ENCODE assay signal across 1 cellular context in genomic region chr6:163133017-163133416, GRCh38.
TF ChIP-seq lines count a peak whose summit lies in the region.

No MANE protein-coding gene starts in this region.

TF ChIP-seq in HCT116, 20 proteins besides CTCF, POLR2A, EP300 and RAD21 (continued from another document):
- TF ChIP-seq ATF3 (IDR thresholded peaks at IDR 0.05) (no peak), EGR1 (IDR thresholded peaks at IDR 0.05; ENCODE audit: low read depth) (no peak), JUND (IDR thresholded peaks at IDR 0.05) (no peak), YY1 (IDR thresholded peaks at IDR 0.05; ENCODE audit: extremely low read depth, insufficient replicate concordance, low read depth, low read length) (no peak)
- TF ChIP-seq, protein P1, sequence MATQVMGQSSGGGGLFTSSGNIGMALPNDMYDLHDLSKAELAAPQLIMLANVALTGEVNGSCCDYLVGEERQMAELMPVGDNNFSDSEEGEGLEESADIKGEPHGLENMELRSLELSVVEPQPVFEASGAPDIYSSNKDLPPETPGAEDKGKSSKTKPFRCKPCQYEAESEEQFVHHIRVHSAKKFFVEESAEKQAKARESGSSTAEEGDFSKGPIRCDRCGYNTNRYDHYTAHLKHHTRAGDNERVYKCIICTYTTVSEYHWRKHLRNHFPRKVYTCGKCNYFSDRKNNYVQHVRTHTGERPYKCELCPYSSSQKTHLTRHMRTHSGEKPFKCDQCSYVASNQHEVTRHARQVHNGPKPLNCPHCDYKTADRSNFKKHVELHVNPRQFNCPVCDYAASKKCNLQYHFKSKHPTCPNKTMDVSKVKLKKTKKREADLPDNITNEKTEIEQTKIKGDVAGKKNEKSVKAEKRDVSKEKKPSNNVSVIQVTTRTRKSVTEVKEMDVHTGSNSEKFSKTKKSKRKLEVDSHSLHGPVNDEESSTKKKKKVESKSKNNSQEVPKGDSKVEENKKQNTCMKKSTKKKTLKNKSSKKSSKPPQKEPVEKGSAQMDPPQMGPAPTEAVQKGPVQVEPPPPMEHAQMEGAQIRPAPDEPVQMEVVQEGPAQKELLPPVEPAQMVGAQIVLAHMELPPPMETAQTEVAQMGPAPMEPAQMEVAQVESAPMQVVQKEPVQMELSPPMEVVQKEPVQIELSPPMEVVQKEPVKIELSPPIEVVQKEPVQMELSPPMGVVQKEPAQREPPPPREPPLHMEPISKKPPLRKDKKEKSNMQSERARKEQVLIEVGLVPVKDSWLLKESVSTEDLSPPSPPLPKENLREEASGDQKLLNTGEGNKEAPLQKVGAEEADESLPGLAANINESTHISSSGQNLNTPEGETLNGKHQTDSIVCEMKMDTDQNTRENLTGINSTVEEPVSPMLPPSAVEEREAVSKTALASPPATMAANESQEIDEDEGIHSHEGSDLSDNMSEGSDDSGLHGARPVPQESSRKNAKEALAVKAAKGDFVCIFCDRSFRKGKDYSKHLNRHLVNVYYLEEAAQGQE (IDR thresholded peaks at IDR 0.05; ENCODE audit: low read depth): no peak
